ENCODE assay signal across 8 cellular contexts in the genomic region with DNA sequence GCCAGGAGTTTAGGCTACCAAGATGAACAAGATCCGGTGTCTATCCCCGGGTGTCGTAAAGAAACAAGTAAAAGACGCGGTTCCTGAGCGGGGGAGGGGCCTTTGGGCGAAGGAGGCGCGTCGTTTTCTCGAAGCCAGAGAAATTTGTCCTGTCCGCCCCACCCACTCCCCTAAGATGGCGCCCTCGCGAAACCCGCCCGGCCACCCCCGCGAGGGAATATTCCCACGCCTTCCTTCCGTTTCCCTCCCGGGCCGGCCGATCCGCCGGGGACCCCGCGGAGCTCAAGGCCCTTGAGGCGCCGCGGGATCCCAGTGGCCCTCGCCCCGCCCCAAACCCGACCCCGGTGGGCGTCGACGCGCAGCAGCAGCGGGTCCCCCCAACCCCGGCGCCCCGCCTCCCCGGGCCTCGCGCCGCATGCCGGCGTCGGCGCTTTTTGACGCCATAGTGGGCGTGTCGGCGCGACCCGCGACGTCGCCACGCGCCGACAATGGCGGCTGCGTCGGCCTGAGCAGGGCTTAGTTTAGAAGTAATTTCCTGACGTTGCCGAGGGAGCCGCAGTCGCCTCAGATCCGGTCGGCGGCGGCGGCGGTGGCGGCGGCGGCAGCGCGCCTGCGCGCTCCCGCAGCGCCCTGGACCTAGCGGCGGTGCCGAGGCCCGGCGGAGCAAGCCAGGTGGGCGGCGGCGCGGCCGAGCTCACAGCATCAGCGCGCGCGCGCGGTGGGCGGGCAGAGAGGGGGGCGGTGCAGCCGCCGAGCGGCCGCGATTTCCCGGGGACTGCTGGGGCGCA. TPM values are rescaled to one million over a fixed set of nuclear protein-coding genes. Genes with fewer than 3 reads are reported as not detected.
A peak's percentile ranks its signal among the peaks of the same experiment; 100 is the strongest.
DNase-seq lines count a peak whose midpoint lies in the region; ATAC-seq, FAIRE-seq and TF ChIP-seq lines count a peak whose summit lies in the region.

No MANE protein-coding gene starts in this region.

- no peak for TF ChIP-seq CTCF in SU-DHL-6 (IDR thresholded peaks at IDR 0.05; ENCODE audit: insufficient read depth, low read length, poor library complexity, severe bottlenecking)
- no peak for TF ChIP-seq CTCF in cardiac muscle cell (IDR thresholded peaks at IDR 0.05; ENCODE audit: low read depth, low read length)
- TF ChIP-seq CTCF in parathyroid adenoma (IDR thresholded peaks at IDR 0.05): no peak
- no peak for TF ChIP-seq CTCF in tibial artery (IDR thresholded peaks at IDR 0.05)

- no peaks in the 10 kb centered on the region for H4K20me1 ChIP-seq in SU-DHL-6 (ENCODE audit: low read depth, low read length)

- peaks cover 12% of the 10 kb centered on the region for H3K36me3 Mint-ChIP-seq in activated naive CD8-positive, alpha-beta T cell treated with anti-CD3 and anti-CD28 coated beads, Interleukin-2, amount 50 U/mL, for 24 hours (ENCODE audit: low read depth)

- no peaks in the 10 kb centered on the region for H3K27me3 Mint-ChIP-seq in activated naive CD8-positive, alpha-beta T cell treated with anti-CD3 and anti-CD28 coated beads, Interleukin-2, amount 50 U/mL, for 24 hours

- ATAC-seq in HG02763 (IDR thresholded peaks at IDR 0.05; ENCODE audit: unreplicated experiment): peak; percentile 74
- peak; percentile 85 for ATAC-seq in activated naive CD8-positive, alpha-beta T cell treated with anti-CD3 and anti-CD28 coated beads, Interleukin-2, amount 50 U/mL, for 24 hours

- intact Hi-C loops in tibial artery (cut with DNase I; ENCODE audit: low total_unique reads): no loop called here

- peak; percentile 100 for FAIRE-seq in GM12891 (lab: Jason Lieb, UNC)

- H3K9me3 ChIP-seq in SU-DHL-6 (ENCODE audit: insufficient read depth, low read length) (no peaks in the 10 kb centered on the region), cardiac muscle cell (ENCODE audit: low read depth) (no peaks in the 10 kb centered on the region), parathyroid adenoma (ENCODE audit: control insufficient read depth, low read length) (no peaks in the 10 kb centered on the region), tibial artery (no peaks in the 10 kb centered on the region)

- H3K9me2 ChIP-seq in SU-DHL-6 (replicated peaks; ENCODE audit: insufficient read depth, low read length): no peaks in the 10 kb centered on the region

- DNase-seq in GM12891 (ENCODE audit: insufficient read length, low spot score) (peak; percentile 39), NCI-H128 (lab: John Stamatoyannopoulos, UW; ENCODE audit: unreplicated experiment) (peak; percentile 65), cardiac muscle cell (ENCODE audit: low read depth in 1 of 2, low spot score in 1 of 2) (peak; percentile 81 to 88), tibial artery (peak; percentile 85 to 90)
- DNase-seq in activated naive CD8-positive, alpha-beta T cell treated with anti-CD3 and anti-CD28 coated beads, Interleukin-2, amount 50 U/mL, for 24 hours: peak; percentile 80

- H3K27ac ChIP-seq in SU-DHL-6 (ENCODE audit: low read depth, low read length) (peak overlapping the region; percentile 78), cardiac muscle cell (peak overlapping the region; percentile 99), parathyroid adenoma (peak overlapping the region; percentile 94), tibial artery (peak overlapping the region; percentile 91 to 94)

- H3K4me3 ChIP-seq in SU-DHL-6 (ENCODE audit: insufficient read depth, low read length, poor library complexity, severe bottlenecking): peak overlapping the region; percentile 72
- H3K4me3 ChIP-seq in cardiac muscle cell: peak overlapping the region; percentile 84
- H3K4me3 ChIP-seq in parathyroid adenoma (ENCODE audit: low read depth, low read length): peak overlapping the region; percentile 69
- H3K4me3 ChIP-seq in tibial artery: peak overlapping the region; percentile 67 to 74

- H3K27me3 ChIP-seq in SU-DHL-6 (ENCODE audit: low read length) (no peaks in the 10 kb centered on the region), cardiac muscle cell (no peaks in the 10 kb centered on the region), parathyroid adenoma (ENCODE audit: control insufficient read depth, insufficient read depth, low read length) (no peaks in the 10 kb centered on the region), tibial artery (no peaks in the 10 kb centered on the region)

- H3F3A ChIP-seq in SU-DHL-6 (ENCODE audit: insufficient read depth): no peaks in the 10 kb centered on the region

- H3K27ac Mint-ChIP-seq in activated naive CD8-positive, alpha-beta T cell treated with anti-CD3 and anti-CD28 coated beads, Interleukin-2, amount 50 U/mL, for 24 hours: peak overlapping the region; percentile 94

- no peaks in the 10 kb centered on the region for H3K9me3 Mint-ChIP-seq in activated naive CD8-positive, alpha-beta T cell treated with anti-CD3 and anti-CD28 coated beads, Interleukin-2, amount 50 U/mL, for 24 hours

- peak overlapping the region; percentile 73 for H3K9ac ChIP-seq in SU-DHL-6 (ENCODE audit: low read length)
- peak overlapping the region; percentile 28 for H3K9ac ChIP-seq in parathyroid adenoma

- peak overlapping the region; percentile 94 for H3K4me3 Mint-ChIP-seq in activated naive CD8-positive, alpha-beta T cell treated with anti-CD3 and anti-CD28 coated beads, Interleukin-2, amount 50 U/mL, for 24 hours

- H3K4me1 ChIP-seq in cardiac muscle cell (ENCODE audit: low read depth) (no peaks in the 10 kb centered on the region), parathyroid adenoma (no peaks in the 10 kb centered on the region), tibial artery (peaks cover 0 to 12% (median 0%) of the 10 kb centered on the region in 4 donors)

- TF ChIP-seq POLR2A in GM12891 (IDR thresholded peaks at IDR 0.05; ENCODE audit: low read depth, low read length): no peak

- peaks cover 19% of the 10 kb centered on the region for H3K4me1 Mint-ChIP-seq in activated naive CD8-positive, alpha-beta T cell treated with anti-CD3 and anti-CD28 coated beads, Interleukin-2, amount 50 U/mL, for 24 hours

- H2AFZ ChIP-seq in SU-DHL-6 (ENCODE audit: low read depth, low read length, severe bottlenecking) (peak overlapping the region; percentile 90), parathyroid adenoma (peak overlapping the region; percentile 89)

- peaks cover 22% of the 10 kb centered on the region for H3K79me2 ChIP-seq in SU-DHL-6 (ENCODE audit: insufficient read depth, low read length)
- H3K79me2 ChIP-seq in parathyroid adenoma: no peaks in the 10 kb centered on the region

- H3K4me2 ChIP-seq in SU-DHL-6 (ENCODE audit: low read depth, low read length, poor library complexity, severe bottlenecking) (peak overlapping the region; percentile 96), parathyroid adenoma (ENCODE audit: low read length) (peak overlapping the region; percentile 80)

- H3K36me3 ChIP-seq in SU-DHL-6 (ENCODE audit: low read length): peaks cover 10% of the 10 kb centered on the region; the same call in 1 of the 2 replicates
- H3K36me3 ChIP-seq in cardiac muscle cell: peaks cover 15% of the 10 kb centered on the region
- H3K36me3 ChIP-seq in parathyroid adenoma (ENCODE audit: control insufficient read depth, insufficient read depth, low read length): no peaks in the 10 kb centered on the region
- peaks cover 0 to 3% (median 0%) of the 10 kb centered on the region in 3 donors for H3K36me3 ChIP-seq in tibial artery

TF ChIP-seq in GM12891, 5 proteins besides CTCF, POLR2A, EP300 and RAD21:
- no peak for TF ChIP-seq POU2F2 (IDR thresholded peaks at IDR 0.05; ENCODE audit: low read depth, low read length)
- TF ChIP-seq PAX5 (IDR thresholded peaks at IDR 0.05; ENCODE audit: insufficient read depth, low read length, severe bottlenecking): peak; percentile 13
- no peak for TF ChIP-seq SPI1 (IDR thresholded peaks at IDR 0.05; ENCODE audit: low read depth, low read length)
- TF ChIP-seq POLR2AphosphoS5 (IDR thresholded peaks at IDR 0.05; ENCODE audit: low read depth, low read length): 0 out of 2 replicates have a peak, but pooled peaks have one; percentile 26
- TF ChIP-seq TAF1 (IDR thresholded peaks at IDR 0.05; ENCODE audit: low read depth, low read length): no peak; the same call in 1 of the 2 replicates

RNA-seq across cellular contexts. Expression of a gene that starts 0.4 kb away (rescaled TPM):
- 23.7 TPM for polyA plus RNA-seq in GM12891 (2012; ENCODE audit: low read depth, missing spikeins)
- total RNA-seq in cardiac muscle cell: 78.5 and 80.4 TPM in 2 replicates
- 86.7 and 95.8 TPM in 2 replicates for polyA plus RNA-seq in cardiac muscle cell

RNA-seq across cellular contexts. Expression of a gene that starts 9.2 kb away (rescaled TPM):
- polyA plus RNA-seq in GM12891 (2012; ENCODE audit: low read depth, missing spikeins): not detected
- total RNA-seq in cardiac muscle cell: not detected in 2 replicates
- polyA plus RNA-seq in cardiac muscle cell: 0.11 TPM in 2 replicates

RNA-seq across cellular contexts. Expression of a gene that starts 35.1 kb away (rescaled TPM):
- polyA plus RNA-seq in GM12891 (2012; ENCODE audit: low read depth, missing spikeins): not detected
- not detected in 2 replicates for total RNA-seq in cardiac muscle cell
- polyA plus RNA-seq in cardiac muscle cell: not detected in 2 replicates

Comparison
In these comparisons a context has a peak if more than half of its experiments do, and no peak if none do; other contexts are left out.
1. Peak in every context shown above with its lines: DNase-seq, ATAC-seq, H3K4me3 ChIP-seq and H3K27ac ChIP-seq.